In genomic region chr3:142651711-142652110, GRCh38 we compare ENCODE assay signal across 27 cellular contexts.
"Had no signal": no experiment of that assay in that cellular context is flagged by ENCODE, and none has a peak within 500 bp of the region (broad histone marks: within the 10 kb centered on the region; RNA-seq: fewer than 3 reads in every experiment).

No MANE protein-coding gene starts in this region.

- H3K27me3 Mint-ChIP-seq: activated CD4-positive, alpha-beta memory T cell treated with anti-CD3 and anti-CD28 coated beads, Interleukin-2, amount 10 ng/mL, durations not matched to agents 7 days and 5 days; activated CD4-positive, alpha-beta T cell treated with anti-CD3 and anti-CD28 coated beads for 36 hours; activated naive CD4-positive, alpha-beta T cell treated with anti-CD3 and anti-CD28 coated beads, Interleukin-2, amount 10 ng/mL, durations not matched to agents 7 days and 5 days; activated naive CD8-positive, alpha-beta T cell treated with anti-CD3 and anti-CD28 coated beads for 36 hours had no signal

- H3K27me3 ChIP-seq: brain microvascular endothelial cell, cardiac muscle cell had no signal

- ATAC-seq: activated CD4-positive, alpha-beta T cell treated with anti-CD3 and anti-CD28 coated beads for 36 hours; activated T-cell treated with anti-CD3 and anti-CD28 coated beads, Interleukin-2, amount 50 U/mL, for 72 hours; Panc1; Right ventricle myocardium inferior had no signal

- H3K4me3 Mint-ChIP-seq: activated CD4-positive, alpha-beta memory T cell treated with anti-CD3 and anti-CD28 coated beads, Interleukin-2, amount 10 ng/mL, durations not matched to agents 7 days and 5 days; activated CD4-positive, alpha-beta T cell treated with anti-CD3 and anti-CD28 coated beads for 36 hours; activated naive CD4-positive, alpha-beta T cell treated with anti-CD3 and anti-CD28 coated beads, Interleukin-2, amount 10 ng/mL, durations not matched to agents 7 days and 5 days; activated naive CD8-positive, alpha-beta T cell treated with anti-CD3 and anti-CD28 coated beads for 36 hours; activated T-cell treated with anti-CD3 and anti-CD28 coated beads, Interleukin-2, amount 50 U/mL, for 72 hours had no signal

- H3K36me3 ChIP-seq: brain microvascular endothelial cell, cardiac muscle cell, WERI-Rb-1 had no signal

- H3K9me3 Mint-ChIP-seq: activated CD4-positive, alpha-beta memory T cell treated with anti-CD3 and anti-CD28 coated beads, Interleukin-2, amount 10 ng/mL, durations not matched to agents 7 days and 5 days; activated naive CD4-positive, alpha-beta T cell treated with anti-CD3 and anti-CD28 coated beads, Interleukin-2, amount 10 ng/mL, durations not matched to agents 7 days and 5 days; activated naive CD8-positive, alpha-beta T cell treated with anti-CD3 and anti-CD28 coated beads for 36 hours; activated T-cell treated with anti-CD3 and anti-CD28 coated beads, Interleukin-2, amount 50 U/mL, for 72 hours; activated T-helper 2 cell treated with anti-CD3 and anti-CD28 coated beads, Interferon-gamma antibody, Interleukin-2, Interleukin-4, amounts not matched to agents 10 μg/mL and 5 μg/mL and 100 μg/mL, durations not matched to agents 14 hours and 24 hours and 36 hours had no signal

- H3K4me1 Mint-ChIP-seq: activated CD4-positive, alpha-beta memory T cell treated with anti-CD3 and anti-CD28 coated beads, Interleukin-2, amount 10 ng/mL, durations not matched to agents 7 days and 5 days; activated CD4-positive, alpha-beta T cell treated with anti-CD3 and anti-CD28 coated beads for 36 hours; activated naive CD4-positive, alpha-beta T cell treated with anti-CD3 and anti-CD28 coated beads, Interleukin-2, amount 10 ng/mL, durations not matched to agents 7 days and 5 days; activated naive CD8-positive, alpha-beta T cell treated with anti-CD3 and anti-CD28 coated beads for 36 hours had no signal

- H3K36me3 Mint-ChIP-seq: activated naive CD4-positive, alpha-beta T cell treated with anti-CD3 and anti-CD28 coated beads, Interleukin-2, amount 10 ng/mL, durations not matched to agents 7 days and 5 days; activated naive CD8-positive, alpha-beta T cell treated with anti-CD3 and anti-CD28 coated beads for 36 hours had no signal

- H3K27ac Mint-ChIP-seq: activated CD4-positive, alpha-beta memory T cell treated with anti-CD3 and anti-CD28 coated beads, Interleukin-2, amount 10 ng/mL, durations not matched to agents 7 days and 5 days; activated CD4-positive, alpha-beta T cell treated with anti-CD3 and anti-CD28 coated beads for 36 hours; activated naive CD4-positive, alpha-beta T cell treated with anti-CD3 and anti-CD28 coated beads, Interleukin-2, amount 10 ng/mL, durations not matched to agents 7 days and 5 days; activated naive CD8-positive, alpha-beta T cell treated with anti-CD3 and anti-CD28 coated beads for 36 hours; activated T-cell treated with anti-CD3 and anti-CD28 coated beads, Interleukin-2, amount 50 U/mL, for 72 hours; activated T-helper 2 cell treated with anti-CD3 and anti-CD28 coated beads, Interferon-gamma antibody, Interleukin-2, Interleukin-4, amounts not matched to agents 10 μg/mL and 5 μg/mL and 100 μg/mL, durations not matched to agents 14 hours and 24 hours and 36 hours had no signal

- H3K27ac ChIP-seq: brain microvascular endothelial cell, cardiac muscle cell, SK-N-MC, WERI-Rb-1 had no signal

- H3K4me3 ChIP-seq: cardiac muscle cell, SK-N-MC had no signal

- DNase-seq: activated CD4-positive, alpha-beta memory T cell treated with anti-CD3 and anti-CD28 coated beads, Interleukin-2, amount 10 ng/mL, durations not matched to agents 7 days and 5 days; activated CD4-positive, alpha-beta T cell treated with anti-CD3 and anti-CD28 coated beads for 36 hours; activated CD4-positive, alpha-beta T cell treated with anti-CD3 and anti-CD28 coated beads, Interleukin-2, amount 50 U/mL, for 1 hour; activated gamma-delta T cell treated with Interleukin-2 at 50 U/mL for 16 hours; activated naive CD4-positive, alpha-beta T cell treated with anti-CD3 and anti-CD28 coated beads, Interleukin-2, amount 10 ng/mL, durations not matched to agents 7 days and 5 days; activated naive CD8-positive, alpha-beta T cell treated with anti-CD3 and anti-CD28 coated beads for 36 hours; activated T-cell treated with anti-CD3 and anti-CD28 coated beads for 4 hours; activated T-cell treated with anti-CD3 and anti-CD28 coated beads, Interleukin-2, amount 50 U/mL, for 72 hours; brain microvascular endothelial cell; MV-4-11; NCI-H1092 treated with DMSO at 0.1 percent for 48 hours; NCI-H1436; NCI-H1694 treated with DMSO at 0.1 percent for 48 hours; NCI-H2029 treated with DMSO at 0.1 percent for 48 hours; NCI-H345; NCI-H510A treated with DMSO at 0.1 percent for 48 hours; NCI-H69; NK-92 treated with Interleukin-12 subunit alpha and Interleukin-12 subunit beta, amount 100 ng/mL, for 24 hours; OCI-M1; RPMI8226; T-helper 1 cell; WERI-Rb-1 had no signal
